ENCODE assay signal across 8 cellular contexts in the genomic region with DNA sequence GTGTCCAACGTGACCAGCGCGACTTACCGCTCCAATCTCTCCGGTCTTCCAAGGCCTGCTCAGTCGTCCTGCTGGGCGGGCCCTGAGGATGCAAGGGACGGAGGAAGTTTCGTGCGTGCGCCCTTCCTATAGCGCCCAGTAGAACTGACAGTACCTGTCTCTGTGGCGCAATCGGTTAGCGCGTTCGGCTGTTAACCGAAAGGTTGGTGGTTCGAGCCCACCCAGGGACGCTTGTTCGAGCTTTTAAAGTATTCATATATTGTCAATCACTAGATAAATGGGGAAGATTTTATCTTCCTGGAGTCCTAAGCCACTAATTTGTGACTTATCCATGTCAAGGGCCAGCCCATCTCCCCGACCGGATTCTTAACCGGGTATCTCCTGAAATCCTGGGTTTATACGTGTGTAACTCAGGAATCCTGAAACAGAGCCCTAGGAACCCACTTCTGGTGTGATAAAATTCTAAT. TPM values are rescaled to one million over a fixed set of nuclear protein-coding genes. Genes with fewer than 3 reads are reported as not detected.
DNase-seq lines count a peak whose midpoint lies in the region; ATAC-seq and TF ChIP-seq lines count a peak whose summit lies in the region.
"Not testable (repeated sequence)": the region's sequence is repeated elsewhere in the genome, so short reads cannot be mapped to it uniquely, and the experiment has no call there.

No MANE protein-coding gene starts in this region.

- H3K36me3 Mint-ChIP-seq in CD8-positive, alpha-beta T cell: not testable (repeated sequence)

- not testable (repeated sequence) for TF ChIP-seq CTCF in CD8-positive, alpha-beta T cell (IDR thresholded peaks at IDR 0.05)

- not testable (repeated sequence) for ATAC-seq in CD8-positive, alpha-beta T cell; left ventricle myocardium superior

- H3K9me3 ChIP-seq in CD8-positive, alpha-beta T cell (ENCODE audit: low read length): not testable (repeated sequence)

- not testable (repeated sequence) for H3K36me3 ChIP-seq in CD8-positive, alpha-beta T cell (ENCODE audit: insufficient read depth, low read length)

- in situ Hi-C loops in KBM-7 (cut with MboI; ENCODE audit: low pct_unique_long_range_greater_than_20kb, low sequenced_read_pairs); SK-MEL-5 (cut with HindIII; ENCODE audit: low pct_unique_long_range_greater_than_20kb, low sequenced_read_pairs): not testable (repeated sequence)

- POLR2A ChIA-PET in CD8-positive, alpha-beta T cell (lab: Charles Lee): not testable (repeated sequence)

- not testable (repeated sequence) for H3K27me3 ChIP-seq in CD8-positive, alpha-beta T cell (ENCODE audit: insufficient read depth, low read length)

- peak overlapping the region; percentile 78 for H3K4me3 Mint-ChIP-seq in CD8-positive, alpha-beta T cell

- not testable (repeated sequence) for H3K4me1 Mint-ChIP-seq in CD8-positive, alpha-beta T cell (ENCODE audit: low read depth)

- CTCF ChIA-PET in CD8-positive, alpha-beta T cell (lab: Charles Lee): not testable (repeated sequence)

- intact Hi-C loops in CD8-positive, alpha-beta T cell (cut with DNase I, micrococcal nuclease): loop anchor here in 1 of 2 experiments (10.0 kb wide), 1 partner anchor 154 kb away; no protein-coding TSS in a partner anchor
- intact Hi-C loops in left ventricle myocardium superior (cut with micrococcal nuclease): not testable (repeated sequence)

- DNase-seq in CD8-positive, alpha-beta T cell: peak in 6 of 7 experiments; percentile 34 to 78 (median 64)
- peak; percentile 81 for DNase-seq in KBM-7
- peak; percentile 90 for DNase-seq in SK-MEL-5 (ENCODE audit: low read depth, low spot score)
- peak; percentile 44 for DNase-seq in activated T-cell treated with anti-CD3 and anti-CD28 coated beads for 1 hour (ENCODE audit: low read depth)
- DNase-seq in central memory CD4-positive, alpha-beta T cell: peak; percentile 69
- DNase-seq in left ventricle myocardium superior: peak; percentile 33
- peak; percentile 11 for DNase-seq in non-pigmented ciliary epithelial cell (ENCODE audit: low read depth)
- peak; percentile 60 for DNase-seq in stimulated activated CD8-positive, alpha-beta memory T cell treated with anti-CD3 and anti-CD28 coated beads, Interleukin-4, amount 100 ng/mL, for 24 hours (ENCODE audit: low read depth)

- H3K27ac ChIP-seq in CD8-positive, alpha-beta T cell (ENCODE audit: low read depth, low read length): not testable (repeated sequence)

- H3K9me3 Mint-ChIP-seq in CD8-positive, alpha-beta T cell: not testable (repeated sequence)

- peak overlapping the region; percentile 84 for H3K27ac Mint-ChIP-seq in CD8-positive, alpha-beta T cell

- not testable (repeated sequence) for H3K4me3 ChIP-seq in CD8-positive, alpha-beta T cell (ENCODE audit: low read depth, low read length)

- H3K27me3 Mint-ChIP-seq in CD8-positive, alpha-beta T cell (ENCODE audit: low read depth): not testable (repeated sequence)

- H3K4me1 ChIP-seq in CD8-positive, alpha-beta T cell (ENCODE audit: insufficient read depth, low read length): not testable (repeated sequence)

RNA-seq across cellular contexts. Expression of a gene that starts 46.0 kb away (rescaled TPM):
- under 1 TPM; 0.11 to 0.25 TPM for total RNA-seq in CD8-positive, alpha-beta T cell
- total RNA-seq in SK-MEL-5 (2014; rRNA removed; shearing (Covaris generic)): not detected in 2 replicates
- polyA plus RNA-seq in SK-MEL-5 (2015; cell fraction: cytosol; rRNA removed): not detected in 2 replicates
- not detected in 2 replicates for polyA plus RNA-seq in SK-MEL-5 (2015; cell fraction: nucleus; rRNA removed)
- total RNA-seq in left ventricle myocardium superior: not detected

Comparison
In these comparisons a context has a peak if more than half of its experiments do, and no peak if none do; other contexts are left out.
1. DNase-seq: peak in every context shown above with its lines; median percentile 90 in SK-MEL-5; 81 in KBM-7; 69 in central memory CD4-positive, alpha-beta T cell; 64 in CD8-positive, alpha-beta T cell; 60 in stimulated activated CD8-positive, alpha-beta memory T cell treated with anti-CD3 and anti-CD28 coated beads, Interleukin-4, amount 100 ng/mL, for 24 hours; 44 in activated T-cell treated with anti-CD3 and anti-CD28 coated beads for 1 hour; 33 in left ventricle myocardium superior; 11 in non-pigmented ciliary epithelial cell.